ENCODE assay signal across 2 cellular contexts in the genomic region with DNA sequence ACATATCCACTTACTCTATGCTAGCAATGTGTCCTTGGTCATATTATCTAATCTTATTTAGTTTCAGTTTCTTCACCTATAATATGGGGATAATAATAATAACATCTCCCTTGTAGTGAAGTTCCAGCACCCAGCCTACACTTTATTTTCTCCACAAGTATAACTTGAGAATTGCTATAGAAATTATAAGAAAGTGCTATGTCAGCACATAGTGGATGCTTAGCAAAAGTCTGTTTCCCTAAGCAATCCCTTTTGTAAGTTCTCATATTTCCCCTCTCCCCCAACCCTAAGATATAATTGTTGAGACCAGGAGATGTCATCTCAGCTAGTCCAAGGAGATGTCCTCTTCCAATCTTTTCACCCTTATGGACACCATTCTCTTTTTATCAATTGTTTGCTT.
A peak's percentile ranks its signal among the peaks of the same experiment; 100 is the strongest.
TF ChIP-seq lines count a peak whose summit lies in the region.

No MANE protein-coding gene starts in this region.

TF ChIP-seq in A549, 52 proteins besides CTCF, POLR2A, EP300 and RAD21:
- TF ChIP-seq MAFK (IDR thresholded peaks at IDR 0.05; ENCODE audit: partially characterized antibody), result peak; percentile 95
- no peak for TF ChIP-seq FOSL2 (IDR thresholded peaks at IDR 0.05)
- no peak for TF ChIP-seq FOSL2 (CRISPR knock-in tag; IDR thresholded peaks at IDR 0.05)

TF ChIP-seq in IMR-90, 13 proteins besides CTCF, POLR2A, EP300 and RAD21:
- TF ChIP-seq MAFK (IDR thresholded peaks at IDR 0.05; ENCODE audit: low read depth, low read length), result peak; percentile 98
- TF ChIP-seq, protein P1, sequence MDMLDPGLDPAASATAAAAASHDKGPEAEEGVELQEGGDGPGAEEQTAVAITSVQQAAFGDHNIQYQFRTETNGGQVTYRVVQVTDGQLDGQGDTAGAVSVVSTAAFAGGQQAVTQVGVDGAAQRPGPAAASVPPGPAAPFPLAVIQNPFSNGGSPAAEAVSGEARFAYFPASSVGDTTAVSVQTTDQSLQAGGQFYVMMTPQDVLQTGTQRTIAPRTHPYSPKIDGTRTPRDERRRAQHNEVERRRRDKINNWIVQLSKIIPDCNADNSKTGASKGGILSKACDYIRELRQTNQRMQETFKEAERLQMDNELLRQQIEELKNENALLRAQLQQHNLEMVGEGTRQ (IDR thresholded peaks at IDR 0.05; ENCODE audit: low read depth, low read length), result no peak
